1 cellular context compared by ENCODE assay signal in genomic region chr6:136420853-136421252, GRCh38.
TF ChIP-seq lines count a peak whose summit lies in the region.

No MANE protein-coding gene starts in this region.

TF ChIP-seq in HCT116, 20 proteins besides CTCF, POLR2A, EP300 and RAD21 (continued from another document):
- no peak for TF ChIP-seq REST (IDR thresholded peaks at IDR 0.05; ENCODE audit: low read depth)
